ENCODE assay signal across 9 cellular contexts in the genomic region with DNA sequence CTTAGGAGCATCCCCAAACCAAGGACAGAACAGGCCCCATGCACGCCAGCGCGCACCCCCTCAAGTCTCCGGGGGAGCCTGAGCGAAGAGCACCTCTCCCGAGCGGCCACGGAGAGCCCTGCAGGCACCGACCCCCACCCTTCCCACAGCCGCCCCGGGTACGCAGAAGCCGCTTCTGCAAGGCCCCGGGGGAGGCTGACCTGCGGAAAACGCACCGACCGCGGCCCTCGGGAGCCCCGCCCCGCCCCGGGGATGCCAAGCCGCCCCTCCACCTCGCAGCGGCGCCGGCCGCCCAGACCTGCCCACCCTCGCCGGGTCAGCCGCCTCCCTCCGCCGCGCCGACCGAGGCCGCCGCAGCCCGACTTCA. TPM values are rescaled to one million over a fixed set of nuclear protein-coding genes. Genes with fewer than 3 reads are reported as not detected.
DNase-seq lines count a peak whose midpoint lies in the region; ATAC-seq, FAIRE-seq and TF ChIP-seq lines count a peak whose summit lies in the region.
"Had no signal": no experiment of that assay in that cellular context is flagged by ENCODE, and none has a peak within 500 bp of the region (broad histone marks: within the 10 kb centered on the region; RNA-seq: fewer than 3 reads in every experiment).

No MANE protein-coding gene starts in this region.

- no peak for TF ChIP-seq RAD21 in K562 (CRISPR knock-in tag; conservative IDR thresholded peaks at IDR 0.05 in 1 of 2, IDR thresholded peaks at IDR 0.05 in 1 of 2)

- no peaks in the 10 kb centered on the region for H3K27me3 ChIP-seq in K562 (ENCODE audit: control insufficient read depth in 2 of 2, insufficient read depth in 2 of 2, low read length in 2 of 2)
- H3K27me3 ChIP-seq in aorta (ENCODE audit: control insufficient read depth in 1 of 2, insufficient read depth in 2 of 2, low read length in 1 of 2) = no peaks in the 10 kb centered on the region

- no peaks in the 10 kb centered on the region for H3K9me1 ChIP-seq in K562 (ENCODE audit: control insufficient read depth, insufficient read depth, low read length)

- no peak for DNase-seq in activated CD4-positive, alpha-beta T cell treated with anti-CD3 and anti-CD28 coated beads, Interleukin-2, amount 10 ng/mL, durations not matched to agents 7 days and 5 days
- DNase-seq in activated CD4-positive, alpha-beta T cell treated with anti-CD3 and anti-CD28 coated beads, Interleukin-2, amount 50 U/mL, for 1 hour = no peak
- DNase-seq in HS-5 (ENCODE audit: low read depth) (peak; percentile 2), K562 (ENCODE audit: extremely low read depth in 1 of 4, low spot score in 3 of 4) (no peak), mesenteric fat pad (ENCODE audit: low spot score) (peak; percentile 92), aorta (no peak), COLO829 (ENCODE audit: low spot score) (no peak)

- peak overlapping the region; percentile 98 for H3K4me3 Mint-ChIP-seq in activated CD4-positive, alpha-beta T cell treated with anti-CD3 and anti-CD28 coated beads, Interleukin-2, amount 10 ng/mL, durations not matched to agents 7 days and 5 days

- peaks cover 12% of the 10 kb centered on the region; the same call in 1 of the 3 replicates for H3K79me2 ChIP-seq in K562 (ENCODE audit: control insufficient read depth, insufficient read depth, low read length)

- 0% methylated on average over 27 of the region's 40 CpGs for WGBS in K562 (ENCODE audit: insufficient coverage, low coverage, missing lambda C conversion rate)
- WGBS in aorta, 2 donors = 0 to 1% methylated on average over 12 to 40 of the region's 40 CpGs

- no peak for TF ChIP-seq POLR2A in K562 (conservative IDR thresholded peaks at IDR 0.05)

- H4K20me1 ChIP-seq in K562 (replicated peaks; ENCODE audit: control insufficient read depth, insufficient read depth, low read length) = no peaks in the 10 kb centered on the region

- POLR2A ChIA-PET in activated CD4-positive, alpha-beta T cell treated with anti-CD3 and anti-CD28 coated beads, Interleukin-2, amount 10 ng/mL, durations not matched to agents 7 days and 5 days (lab: Charles Lee) = interaction anchor here (2.4 kb wide), 1 partner anchor 59 kb away, joined by 7 read pairs; a partner anchor contains a TSS
- POLR2A ChIA-PET in K562 (lab: Yijun Ruan, JAX) = interaction anchor here (0.6 to 2.2 kb wide), 8 partner anchors 11 to 620 kb away, joined by 3 to 6 read pairs (median 3); a partner anchor contains a TSS

- TF ChIP-seq EP300 in K562 (IDR thresholded peaks at IDR 0.05; ENCODE audit: low read length) = no peak

- H3K9me3 ChIP-seq in K562 (replicated peaks; ENCODE audit: control insufficient read depth, insufficient read depth, low read depth, low read length) = no peaks in the 10 kb centered on the region
- no peaks in the 10 kb centered on the region for H3K9me3 ChIP-seq in aorta (ENCODE audit: control insufficient read depth, low read length)

- CTCF ChIA-PET in activated CD4-positive, alpha-beta T cell treated with anti-CD3 and anti-CD28 coated beads, Interleukin-2, amount 10 ng/mL, durations not matched to agents 7 days and 5 days (lab: Charles Lee) = interaction anchor here (0.5 to 1.0 kb wide), 3 partner anchors 1380 to 1988 kb away, joined by 3 to 4 read pairs (median 3); no protein-coding TSS in a partner anchor
- CTCF ChIA-PET in K562 (lab: Yijun Ruan, JAX; ENCODE audit: low intra/inter-chr PET ratio) = no interaction called here

- no peak for TF ChIP-seq CTCF in K562 (IDR thresholded peaks at IDR 0.05 in 2 of 3, conservative IDR thresholded peaks at IDR 0.05 in 1 of 3; ENCODE audit: insufficient read depth in 2 of 3, low read depth in 1 of 3, low read length in 3 of 3)

- peak overlapping the region; percentile 57 to 91 for H3K9ac ChIP-seq in K562 (ENCODE audit: insufficient read depth in 1 of 2, low read depth in 2 of 2, low read length in 2 of 2)

- in situ Hi-C loops in K562 (cut with MboI) = no loop called here

- peak overlapping the region; percentile 92 for H3K27ac Mint-ChIP-seq in activated CD4-positive, alpha-beta T cell treated with anti-CD3 and anti-CD28 coated beads, Interleukin-2, amount 10 ng/mL, durations not matched to agents 7 days and 5 days

- H2AFZ ChIP-seq in K562 (ENCODE audit: low read depth, low read length) = peak overlapping the region; percentile 85

- H3K27ac ChIP-seq in K562 (ENCODE audit: extremely low read depth, low read depth, low read length) = peak overlapping the region; percentile 50
- peak overlapping the region in 1 of 2 donors; percentile 41 for H3K27ac ChIP-seq in aorta (ENCODE audit: low read depth in 1 of 2, low read length in 2 of 2)

- intact Hi-C loops in K562 (cut with micrococcal nuclease) (loop anchor here (2.0 kb wide), 3 partner anchors 42 to 60 kb away; a partner anchor contains a TSS), aorta (cut with DNase I) (loop anchor here (2.0 to 5.0 kb wide), 3 partner anchors 40 to 60 kb away; a partner anchor contains a TSS)

- FAIRE-seq in K562 (lab: Jason Lieb, UNC) = no peak
- FAIRE-seq: islet of Langerhans had no signal

- ATAC-seq in K562 (no peak), aorta (ENCODE audit: low FRiP score) (no peak), HG03432 (IDR thresholded peaks at IDR 0.05; ENCODE audit: unreplicated experiment) (no peak)

- H3K4me3 ChIP-seq in K562 (peak overlapping the region; percentile 64), aorta (ENCODE audit: low read length in 2 of 2) (peak overlapping the region; percentile 44 to 63)

- peaks cover 30% of the 10 kb centered on the region for H3K4me1 Mint-ChIP-seq in activated CD4-positive, alpha-beta T cell treated with anti-CD3 and anti-CD28 coated beads, Interleukin-2, amount 10 ng/mL, durations not matched to agents 7 days and 5 days

- H3K27me3 Mint-ChIP-seq in activated CD4-positive, alpha-beta T cell treated with anti-CD3 and anti-CD28 coated beads, Interleukin-2, amount 10 ng/mL, durations not matched to agents 7 days and 5 days = no peaks in the 10 kb centered on the region

- H3K9me3 Mint-ChIP-seq in activated CD4-positive, alpha-beta T cell treated with anti-CD3 and anti-CD28 coated beads, Interleukin-2, amount 10 ng/mL, durations not matched to agents 7 days and 5 days = no peaks in the 10 kb centered on the region

- H3K36me3 ChIP-seq in K562 (ENCODE audit: control insufficient read depth, insufficient read depth, low read length) = no peaks in the 10 kb centered on the region
- no peaks in the 10 kb centered on the region for H3K36me3 ChIP-seq in aorta (ENCODE audit: control insufficient read depth in 1 of 2, insufficient read depth in 2 of 2, low read length in 1 of 2)

- no peaks in the 10 kb centered on the region for H3K36me3 Mint-ChIP-seq in activated CD4-positive, alpha-beta T cell treated with anti-CD3 and anti-CD28 coated beads, Interleukin-2, amount 10 ng/mL, durations not matched to agents 7 days and 5 days (ENCODE audit: low read depth)

- BruUV-seq in K562 (replicated peaks; lab: Mats Ljungman, UMichigan) = no TSS peak

- peak overlapping the region; percentile 92 for H3K4me2 ChIP-seq in K562 (ENCODE audit: insufficient read depth, low read length)

- H3K4me1 ChIP-seq in K562 (replicated peaks in 1 of 2; ENCODE audit: control insufficient read depth in 2 of 2, insufficient read depth in 2 of 2, low read length in 2 of 2) (peaks cover 16 to 34% of the 10 kb centered on the region in 2 experiments; a peak in 3 of 5 replicates), aorta (ENCODE audit: control insufficient read depth in 1 of 2, insufficient read depth in 2 of 2, low read length in 2 of 2) (peaks cover 4 to 5% of the 10 kb centered on the region in 2 donors)

RNA-seq across cellular contexts. Expression of a gene that starts 0.4 kb away (rescaled TPM):
- total RNA-seq in activated CD4-positive, alpha-beta T cell treated with anti-CD3 and anti-CD28 coated beads, Interleukin-2, amount 10 ng/mL, durations not matched to agents 7 days and 5 days = 10 to 100 TPM; 12.6 to 15.6 TPM
- 22.1 and 98.5 TPM in 2 replicates for total RNA-seq in K562 (2011; cell fraction: chromatin; rRNA removed; ENCODE audit: low replicate concordance)
- total RNA-seq in K562 (2011; cell fraction: nucleolus; rRNA removed) = 8.2 and 17.9 TPM in 2 replicates
- total RNA-seq in K562 (2011; cell fraction: nucleoplasm; rRNA removed) = 28.2 and 33.9 TPM in 2 replicates
- total RNA-seq in K562 (2014; rRNA removed) (5.3 and 6.7 TPM in 2 replicates), K562 (2014; rRNA removed; fragmentation: Illumina TruSeq; extraction: Trizol) (8.9 and 10.0 TPM in 2 replicates), K562 (2015; rRNA removed; fragmentation: Illumina TruSeq; extraction: Trizol) (8.2 and 9.4 TPM in 2 replicates), K562 (2021) (7.4 and 8.3 TPM in 2 replicates), mesenteric fat pad (14.5 TPM), aorta (10 to 100 TPM; 26.5 to 41.2 TPM)
- polyA plus RNA-seq in K562 (2011; rRNA removed) (12.3 and 14.5 TPM in 2 replicates), K562 (2014; fragmentation: Illumina TruSeq; extraction: Trizol) (11.1 and 12.3 TPM in 2 replicates), K562 (2014; fragmentation: Nextera tagmentation; extraction: Ambion mirVana) (1 to 10 TPM; 2.3 to 3.4 TPM), K562 (2014; rRNA removed) (8.8 and 9.4 TPM in 2 replicates), aorta (10 to 100 TPM in 1 of 2 donors, 1 to 10 TPM in 1; 7.5 to 43.5 TPM)
- 3.6 and 6.2 TPM in 2 replicates for polyA plus RNA-seq in K562 (2011; cell fraction: cytosol; rRNA removed)
- 38.3 and 43.2 TPM in 2 replicates for polyA plus RNA-seq in K562 (2011; cell fraction: nucleus; rRNA removed)
- polyA plus RNA-seq in K562 (2012) = 5.6 and 10.0 TPM in 2 replicates
- polyA minus RNA-seq in K562 (2011; rRNA and poly(A)+ RNA removed) = 10.8 and 12.1 TPM in 2 replicates
- 2.9 and 6.1 TPM in 2 replicates for polyA minus RNA-seq in K562 (2011; cell fraction: cytosol; rRNA and poly(A)+ RNA removed)
- polyA minus RNA-seq in K562 (2011; cell fraction: nucleus; rRNA and poly(A)+ RNA removed) = 8.9 and 16.7 TPM in 2 replicates

RNA-seq across cellular contexts. Expression of a gene that starts 58.7 kb away (rescaled TPM):
- 10 to 100 TPM; 57.4 to 58.2 TPM for total RNA-seq in activated CD4-positive, alpha-beta T cell treated with anti-CD3 and anti-CD28 coated beads, Interleukin-2, amount 10 ng/mL, durations not matched to agents 7 days and 5 days
- 26.7 and 70.1 TPM in 2 replicates for total RNA-seq in K562 (2011; cell fraction: chromatin; rRNA removed; ENCODE audit: low replicate concordance)
- 13.5 and 17.1 TPM in 2 replicates for total RNA-seq in K562 (2011; cell fraction: nucleolus; rRNA removed)
- total RNA-seq in K562 (2011; cell fraction: nucleoplasm; rRNA removed) = 21.3 and 37.5 TPM in 2 replicates
- 14.9 and 16.5 TPM in 2 replicates for total RNA-seq in K562 (2014; rRNA removed)
- 27.7 and 29.9 TPM in 2 replicates for total RNA-seq in K562 (2014; rRNA removed; fragmentation: Illumina TruSeq; extraction: Trizol)
- 24.1 and 24.7 TPM in 2 replicates for total RNA-seq in K562 (2015; rRNA removed; fragmentation: Illumina TruSeq; extraction: Trizol)
- total RNA-seq in K562 (2021) = 37.4 and 39.6 TPM in 2 replicates
- 15.5 and 22.9 TPM in 2 replicates for polyA plus RNA-seq in K562 (2011; rRNA removed)
- polyA plus RNA-seq in K562 (2011; cell fraction: cytosol; rRNA removed) = 6.8 and 9.9 TPM in 2 replicates
- 13.9 and 14.7 TPM in 2 replicates for polyA plus RNA-seq in K562 (2011; cell fraction: nucleus; rRNA removed)
- polyA plus RNA-seq in K562 (2012) = 19.1 and 23.0 TPM in 2 replicates
- 26.4 and 29.1 TPM in 2 replicates for polyA plus RNA-seq in K562 (2014; fragmentation: Illumina TruSeq; extraction: Trizol)
- polyA plus RNA-seq in K562 (2014; fragmentation: Nextera tagmentation; extraction: Ambion mirVana) = 10 to 100 TPM in 1 of 2 experiments, 1 to 10 TPM in 1; 6.5 to 10.9 TPM
- polyA plus RNA-seq in K562 (2014; rRNA removed) = 16.2 and 26.9 TPM in 2 replicates
- polyA minus RNA-seq in K562 (2011; rRNA and poly(A)+ RNA removed) = 48.5 and 55.2 TPM in 2 replicates
- polyA minus RNA-seq in K562 (2011; cell fraction: cytosol; rRNA and poly(A)+ RNA removed) = 19.3 and 27.5 TPM in 2 replicates
- 20.3 and 29.1 TPM in 2 replicates for polyA minus RNA-seq in K562 (2011; cell fraction: nucleus; rRNA and poly(A)+ RNA removed)
- total RNA-seq in mesenteric fat pad = 41.4 TPM
- total RNA-seq in aorta = 10 to 100 TPM; 48.9 to 49.3 TPM
- 10 to 100 TPM; 16.9 to 18.6 TPM for polyA plus RNA-seq in aorta

Comparison
In these comparisons a context has a peak if more than half of its experiments do, and no peak if none do; other contexts are left out.
1. DNase-seq: peak in HS-5 (single experiment) and mesenteric fat pad (single experiment); none in activated CD4-positive, alpha-beta T cell treated with anti-CD3 and anti-CD28 coated beads, Interleukin-2, amount 10 ng/mL, durations not matched to agents 7 days and 5 days (single experiment), activated CD4-positive, alpha-beta T cell treated with anti-CD3 and anti-CD28 coated beads, Interleukin-2, amount 50 U/mL, for 1 hour (single experiment), K562 (0 of 4), aorta (0 of 2) and COLO829 (single experiment).